In genomic region chr11:131588057-131588456, GRCh38 we compare ENCODE assay signal across 30 cellular contexts.
DNase-seq lines count a peak whose midpoint lies in the region; ATAC-seq, FAIRE-seq and TF ChIP-seq lines count a peak whose summit lies in the region.
"Had no signal": no experiment of that assay in that cellular context is flagged by ENCODE, and none has a peak within 500 bp of the region (broad histone marks: within the 10 kb centered on the region; RNA-seq: fewer than 3 reads in every experiment).

No MANE protein-coding gene starts in this region.

- H3K14ac ChIP-seq in H1 (ENCODE audit: insufficient read length), result no peak overlapping the region

- FAIRE-seq in K562 (lab: Jason Lieb, UNC), result no peak
- no peak for FAIRE-seq in H1 (lab: Jason Lieb, UNC)
- FAIRE-seq: A204.1, GM12878, GM12892, GM18507, GM19239 had no signal

- H3K79me2 ChIP-seq in K562 (ENCODE audit: control insufficient read depth, insufficient read depth, low read length), result no peaks in the 10 kb centered on the region
- no peaks in the 10 kb centered on the region for H3K79me2 ChIP-seq in H1 (ENCODE audit: control insufficient read depth in 1 of 2, insufficient read depth in 2 of 2, low read length in 2 of 2)

- BruUV-seq in K562 (replicated peaks; lab: Mats Ljungman, UMichigan), result no TSS peak

- no peak overlapping the region for H2AFZ ChIP-seq in K562 (ENCODE audit: low read depth, low read length)
- H2AFZ ChIP-seq in H1 (ENCODE audit: low read length), result no peak overlapping the region

- no peak overlapping the region for H2BK120ac ChIP-seq in H1 (replicated peaks; ENCODE audit: low read depth, low read length)

- no peak overlapping the region for H3K56ac ChIP-seq in H1 (replicated peaks; ENCODE audit: insufficient read length, low read depth, low read length)

- no peak for TF ChIP-seq CTCF in K562 (IDR thresholded peaks at IDR 0.05 in 2 of 3, conservative IDR thresholded peaks at IDR 0.05 in 1 of 3; ENCODE audit: insufficient read depth in 2 of 3, low read depth in 1 of 3, low read length in 3 of 3)
- TF ChIP-seq CTCF in H1 (IDR thresholded peaks at IDR 0.05; ENCODE audit: control extremely low read depth in 1 of 3, insufficient read depth in 1 of 3, low read depth in 1 of 3, low read length in 3 of 3), result no peak
- no peak for TF ChIP-seq CTCF in chondrocyte (IDR thresholded peaks at IDR 0.05)

- POLR2A ChIA-PET in K562 (lab: Yijun Ruan, JAX) (no interaction called here), H1 (lab: Charles Lee; ENCODE audit: partially characterized antibody) (no interaction called here)

- no peak overlapping the region for H3K18ac ChIP-seq in H1 (ENCODE audit: extremely low read depth, low read length)

- H3K36me3 ChIP-seq in K562 (ENCODE audit: control insufficient read depth, insufficient read depth, low read length) (no peaks in the 10 kb centered on the region), H1 (ENCODE audit: control insufficient read depth in 2 of 4, insufficient read depth in 4 of 4, low read length in 3 of 4) (no peaks in the 10 kb centered on the region)
- H3K36me3 ChIP-seq: BE2C, BLaER1 had no signal

- no peaks in the 10 kb centered on the region; the same call in 1 of the 2 replicates for H3K23me2 ChIP-seq in H1 (ENCODE audit: low read depth, low read length)

- H3K27me3 Mint-ChIP-seq in chondrocyte (ENCODE audit: low read depth), result peaks cover 24% of the 10 kb centered on the region
- H3K27me3 Mint-ChIP-seq: CD4-positive, CD25-positive, alpha-beta regulatory T cell; CD8-positive, alpha-beta memory T cell had no signal

- H2BK15ac ChIP-seq in H1 (ENCODE audit: low read length), result no peak overlapping the region

- H3K4me3 ChIP-seq in K562 (no peak overlapping the region), H1 (ENCODE audit: extremely low read depth in 1 of 4, insufficient read depth in 2 of 4, low read depth in 3 of 4, low read length in 4 of 4) (no peak overlapping the region)
- H3K4me3 ChIP-seq: BLaER1, GM12878 had no signal

- H4K5ac ChIP-seq in H1 (ENCODE audit: insufficient read length, low read depth, low read length), result no peak overlapping the region

- no peaks in the 10 kb centered on the region for H3K9me3 ChIP-seq in K562 (replicated peaks; ENCODE audit: control insufficient read depth, insufficient read depth, low read depth, low read length)
- H3K9me3 ChIP-seq in H1 (ENCODE audit: insufficient read depth in 2 of 2, low read depth in 1 of 2, low read length in 1 of 2), result no peaks in the 10 kb centered on the region
- H3K9me3 ChIP-seq: BE2C, BLaER1 had no signal

- H3K27ac ChIP-seq in angular gyrus (ENCODE audit: low read depth, low read length) (peak overlapping the region; percentile 14), K562 (ENCODE audit: extremely low read depth, low read depth, low read length) (no peak overlapping the region), H1 (ENCODE audit: low read depth, low read length) (no peak overlapping the region), substantia nigra (ENCODE audit: low read depth, low read length, poor library complexity, severe bottlenecking) (peak overlapping the region; percentile 56)
- H3K27ac ChIP-seq: BLaER1 had no signal

- no peaks in the 10 kb centered on the region for H3K9me1 ChIP-seq in K562 (ENCODE audit: control insufficient read depth, insufficient read depth, low read length)

- H3K79me1 ChIP-seq in H1 (ENCODE audit: low read depth, low read length), result no peaks in the 10 kb centered on the region

- no peak overlapping the region for H3K4me3 Mint-ChIP-seq in chondrocyte (ENCODE audit: unreplicated experiment)
- H3K4me3 Mint-ChIP-seq: CD14-positive monocyte; CD4-positive, alpha-beta memory T cell; CD4-positive, CD25-positive, alpha-beta regulatory T cell; CD8-positive, alpha-beta memory T cell had no signal

- in situ Hi-C loops in K562 (cut with MboI), result no loop called here

- no peak overlapping the region for H2AK5ac ChIP-seq in H1 (ENCODE audit: low read depth, low read length)

- CTCF ChIA-PET in K562 (lab: Yijun Ruan, JAX; ENCODE audit: low intra/inter-chr PET ratio) (interaction anchor here (0.6 kb wide), 1 partner anchor 103 kb away, joined by 3 read pairs; no protein-coding TSS in a partner anchor), H1 (lab: Charles Lee; ENCODE audit: partially characterized antibody) (interaction anchor here (0.5 to 38.6 kb wide), 7 partner anchors 6 to 556 kb away, joined by 3 to 1023 read pairs (median 9); no protein-coding TSS in a partner anchor)

- WGBS in K562 (ENCODE audit: insufficient coverage, low coverage, missing lambda C conversion rate), result 0% methylated on average over 3 of the region's 3 CpGs
- 97% methylated on average over 3 of the region's 3 CpGs; no CpG with 5 or more reads in 1 of the 2 experiments for WGBS in H1 (ENCODE audit: extremely low coverage in 1 of 2, insufficient coverage in 1 of 2, insufficient read length in 1 of 2, insufficient replicate concordance in 2 of 2, low coverage in 1 of 2, low lambda C conversion rate in 2 of 2, missing lambda C conversion rate in 1 of 2), 2 experiments

- intact Hi-C loops in K562 (cut with micrococcal nuclease), result no loop called here

- H3K4me1 ChIP-seq in K562 (replicated peaks in 1 of 2; ENCODE audit: control insufficient read depth in 2 of 2, insufficient read depth in 2 of 2, low read length in 2 of 2), result no peaks in the 10 kb centered on the region
- H3K4me1 ChIP-seq in H1 (replicated peaks in 1 of 4; ENCODE audit: control insufficient read depth in 3 of 4, insufficient read depth in 4 of 4, low read length in 3 of 4), result peaks cover 11 to 27% (median 20%) of the 10 kb centered on the region in 4 experiments
- H3K4me1 ChIP-seq: BE2C had no signal

- H3K9ac ChIP-seq in K562 (ENCODE audit: insufficient read depth in 1 of 2, low read depth in 2 of 2, low read length in 2 of 2) (no peak overlapping the region), H1 (replicated peaks in 1 of 4; ENCODE audit: extremely low read depth in 1 of 4, low read depth in 3 of 4, low read length in 3 of 4) (no peak overlapping the region)
- H3K9ac ChIP-seq: BLaER1 had no signal

- H4K8ac ChIP-seq in H1 (ENCODE audit: extremely low read depth, insufficient read depth, low read length), result no peak overlapping the region

- H4K91ac ChIP-seq in H1 (replicated peaks; ENCODE audit: insufficient read length, low read length), result no peak overlapping the region

- no peak for TF ChIP-seq POLR2A in K562 (conservative IDR thresholded peaks at IDR 0.05)
- no peak for TF ChIP-seq POLR2A in H1 (IDR thresholded peaks at IDR 0.05; ENCODE audit: control extremely low read depth in 1 of 2, low read depth in 2 of 2, low read length in 2 of 2)

- peaks cover 6% of the 10 kb centered on the region for H3K9me3 Mint-ChIP-seq in chondrocyte (ENCODE audit: low read depth)

- no peak overlapping the region for H2BK5ac ChIP-seq in H1 (ENCODE audit: low read depth, low read length)

- TF ChIP-seq EP300 in K562 (IDR thresholded peaks at IDR 0.05; ENCODE audit: low read length) (no peak), H1 (IDR thresholded peaks at IDR 0.05; ENCODE audit: borderline replicate concordance in 1 of 2, low read depth in 2 of 2, low read length in 2 of 2) (no peak)

- no peak overlapping the region for H2BK12ac ChIP-seq in H1 (ENCODE audit: low read depth, low read length)

- ATAC-seq in K562 (no peak), GM18873 (IDR thresholded peaks at IDR 0.05; ENCODE audit: low FRiP score, unreplicated experiment) (no peak)
- ATAC-seq: GM12878 had no signal

- H3K36me3 Mint-ChIP-seq in chondrocyte (ENCODE audit: low read depth), result no peaks in the 10 kb centered on the region
- H3K36me3 Mint-ChIP-seq: CD14-positive monocyte; CD4-positive, alpha-beta memory T cell; CD4-positive, CD25-positive, alpha-beta regulatory T cell; CD8-positive, alpha-beta memory T cell had no signal

- H3K27ac Mint-ChIP-seq in chondrocyte (ENCODE audit: unreplicated experiment), result no peak overlapping the region
- H3K27ac Mint-ChIP-seq: CD14-positive monocyte; CD4-positive, alpha-beta memory T cell; CD4-positive, CD25-positive, alpha-beta regulatory T cell; CD8-positive, alpha-beta memory T cell had no signal

- H4K20me1 ChIP-seq in K562 (replicated peaks; ENCODE audit: control insufficient read depth, insufficient read depth, low read length) (no peaks in the 10 kb centered on the region), H1 (replicated peaks in 1 of 2; ENCODE audit: control insufficient read depth in 1 of 2, insufficient read depth in 2 of 2, low read length in 2 of 2) (no peaks in the 10 kb centered on the region)
- H4K20me1 ChIP-seq: BLaER1 had no signal

- no peaks in the 10 kb centered on the region; a peak in 1 of 5 replicates for H3K27me3 ChIP-seq in K562 (ENCODE audit: control insufficient read depth in 2 of 2, insufficient read depth in 2 of 2, low read length in 2 of 2)
- H3K27me3 ChIP-seq in H1 (replicated peaks in 1 of 4; ENCODE audit: control insufficient read depth in 3 of 4, extremely low read depth in 1 of 4, insufficient read depth in 3 of 4, low read length in 3 of 4), result no peaks in the 10 kb centered on the region; a peak in 2 of 7 replicates
- H3K27me3 ChIP-seq: BE2C, BLaER1 had no signal

- no peak for DNase-seq in K562 (ENCODE audit: extremely low read depth in 1 of 4, low spot score in 3 of 4)
- DNase-seq in H1 (ENCODE audit: low read depth in 1 of 2, low spot score in 2 of 2), result no peak
- DNase-seq in substantia nigra (lab: John Stamatoyannopoulos, UW), result no peak
- DNase-seq in KG1 (lab: John Stamatoyannopoulos, UW), result no peak
- DNase-seq in NCI-H146 (lab: John Stamatoyannopoulos, UW), result no peak
- DNase-seq in chondrocyte (ENCODE audit: low spot score), result no peak
- DNase-seq: 8988T; ACHN; BE2C; C1 segment of cervical spinal cord; CD4-positive, alpha-beta memory T cell; CD4-positive, CD25-positive, alpha-beta regulatory T cell; CD8-positive, alpha-beta memory T cell; COR-L47; DMS 273 treated with DMSO at 0.1 percent for 48 hours; DMS153; DMS53; DMS79; DND-41; EL; GDM1 had no signal

- no peak overlapping the region for H3K4ac ChIP-seq in H1 (replicated peaks; ENCODE audit: insufficient read length, low read depth, low read length)

- H3K23ac ChIP-seq in H1 (ENCODE audit: insufficient read length), result no peak overlapping the region

- TF ChIP-seq RAD21 in K562 (CRISPR knock-in tag; conservative IDR thresholded peaks at IDR 0.05 in 1 of 2, IDR thresholded peaks at IDR 0.05 in 1 of 2), result no peak
- no peak for TF ChIP-seq RAD21 in H1 (IDR thresholded peaks at IDR 0.05 in 1 of 2, conservative IDR thresholded peaks at IDR 0.05 in 1 of 2; ENCODE audit: low read depth in 2 of 2, low read length in 2 of 2)

- H3K4me2 ChIP-seq in K562 (ENCODE audit: insufficient read depth, low read length), result no peak overlapping the region
- no peak overlapping the region for H3K4me2 ChIP-seq in H1 (ENCODE audit: insufficient read depth in 1 of 2, low read depth in 2 of 2, low read length in 2 of 2)
- H3K4me2 ChIP-seq: BLaER1 had no signal

- H2BK20ac ChIP-seq in H1 (ENCODE audit: low read length), result no peak overlapping the region

- no peaks in the 10 kb centered on the region for H3K4me1 Mint-ChIP-seq in chondrocyte (ENCODE audit: low read depth)
- H3K4me1 Mint-ChIP-seq: CD14-positive monocyte; CD4-positive, alpha-beta memory T cell; CD4-positive, CD25-positive, alpha-beta regulatory T cell; CD8-positive, alpha-beta memory T cell had no signal

TF ChIP-seq in K562, 482 proteins besides CTCF, POLR2A, EP300 and RAD21 (continues in another document):
- TF ChIP-seq RBM25 (IDR thresholded peaks at IDR 0.05; ENCODE audit: low read depth, low read length, severe bottlenecking), result peak; percentile 4

TF ChIP-seq in H1, 55 proteins besides CTCF, POLR2A, EP300 and RAD21 (continues in another document):
- no peak for TF ChIP-seq RNF2 (IDR thresholded peaks at IDR 0.05; ENCODE audit: borderline replicate concordance, low read depth, low read length, missing control alignments, poor library complexity, severe bottlenecking)

Comparison
In these comparisons a context has a peak if more than half of its experiments do, and no peak if none do; other contexts are left out.
1. H3K27ac ChIP-seq: peak in angular gyrus (single experiment) and substantia nigra (single experiment); none in K562 (single experiment) and H1 (single experiment).